23 cellular contexts compared by ENCODE assay signal in genomic region chr10:130464426-130464825, GRCh38.
A peak's percentile ranks its signal among the peaks of the same experiment; 100 is the strongest.
DNase-seq lines count a peak whose midpoint lies in the region; ATAC-seq and TF ChIP-seq lines count a peak whose summit lies in the region.
"Had no signal": no experiment of that assay in that cellular context is flagged by ENCODE, and none has a peak within 500 bp of the region (broad histone marks: within the 10 kb centered on the region; RNA-seq: fewer than 3 reads in every experiment).

No MANE protein-coding gene starts in this region.

- H3K4me1 Mint-ChIP-seq in activated T-cell treated with anti-CD3 and anti-CD28 coated beads, Interleukin-2, amount 50 U/mL, for 24 hours (ENCODE audit: low read depth): no peaks in the 10 kb centered on the region
- H3K4me1 Mint-ChIP-seq in activated T-cell treated with anti-CD3 and anti-CD28 coated beads, Interleukin-2, amount 50 U/mL, for 4 hours (ENCODE audit: low read depth): no peaks in the 10 kb centered on the region
- peaks cover 9% of the 10 kb centered on the region in 2 experiments for H3K4me1 Mint-ChIP-seq in H9
- H3K4me1 Mint-ChIP-seq: CD4-positive, CD25-positive, alpha-beta regulatory T cell had no signal

- H3K9me3 Mint-ChIP-seq in activated T-cell treated with anti-CD3 and anti-CD28 coated beads, Interleukin-2, amount 50 U/mL, for 24 hours: peaks cover 2% of the 10 kb centered on the region
- peaks cover 18% of the 10 kb centered on the region for H3K9me3 Mint-ChIP-seq in activated T-cell treated with anti-CD3 and anti-CD28 coated beads, Interleukin-2, amount 50 U/mL, for 4 hours
- H3K9me3 Mint-ChIP-seq in H9: peaks cover 14 to 23% of the 10 kb centered on the region in 2 experiments

- H2BK5ac ChIP-seq in H9 (ENCODE audit: insufficient read length, low read length): no peak overlapping the region

- TF ChIP-seq POLR2A in vagina (IDR thresholded peaks at IDR 0.05) (no peak), gastrocnemius medialis (IDR thresholded peaks at IDR 0.05) (no peak)

- H3K4me1 ChIP-seq in H9 (ENCODE audit: insufficient read depth, low read length) (no peaks in the 10 kb centered on the region; the same call in 1 of the 2 replicates), vagina (no peaks in the 10 kb centered on the region), gastrocnemius medialis (no peaks in the 10 kb centered on the region)
- H3K4me1 ChIP-seq: SJCRH30 had no signal

- no peak overlapping the region for H4K5ac ChIP-seq in H9 (ENCODE audit: insufficient read length, low read depth, low read length)

- H3K9me3 ChIP-seq in H9 (ENCODE audit: control insufficient read depth, low read depth, low read length) (no peaks in the 10 kb centered on the region), vagina (no peaks in the 10 kb centered on the region), gastrocnemius medialis (no peaks in the 10 kb centered on the region)
- H3K9me3 ChIP-seq: SJCRH30 had no signal

- no peak overlapping the region for H3K4me3 Mint-ChIP-seq in activated T-cell treated with anti-CD3 and anti-CD28 coated beads, Interleukin-2, amount 50 U/mL, for 24 hours
- H3K4me3 Mint-ChIP-seq in activated T-cell treated with anti-CD3 and anti-CD28 coated beads, Interleukin-2, amount 50 U/mL, for 4 hours: no peak overlapping the region
- H3K4me3 Mint-ChIP-seq in H9: peak overlapping the region in 1 of 2 experiments; percentile 21; a peak in 1 of 5 replicates
- H3K4me3 Mint-ChIP-seq: CD4-positive, CD25-positive, alpha-beta regulatory T cell had no signal

- no peaks in the 10 kb centered on the region for H3K79me2 ChIP-seq in H9 (ENCODE audit: insufficient read depth, low read length)

- H3K9ac ChIP-seq in H9 (ENCODE audit: extremely low read depth, insufficient read length, low read length): no peak overlapping the region
- H3K9ac ChIP-seq: KMS-11 had no signal

- no peaks in the 10 kb centered on the region for H4K20me1 ChIP-seq in H9 (ENCODE audit: control insufficient read depth, insufficient read depth, insufficient read length)

- no peaks in the 10 kb centered on the region for H3K23me2 ChIP-seq in H9 (ENCODE audit: insufficient read length, low read depth, low read length, poor library complexity, severe bottlenecking)

- H3K4me3 ChIP-seq in vagina: no peak overlapping the region
- no peak overlapping the region for H3K4me3 ChIP-seq in gastrocnemius medialis
- H3K4me3 ChIP-seq: GM12878, SJCRH30 had no signal

- H3K27me3 Mint-ChIP-seq in activated T-cell treated with anti-CD3 and anti-CD28 coated beads, Interleukin-2, amount 50 U/mL, for 24 hours: no peaks in the 10 kb centered on the region
- no peaks in the 10 kb centered on the region for H3K27me3 Mint-ChIP-seq in activated T-cell treated with anti-CD3 and anti-CD28 coated beads, Interleukin-2, amount 50 U/mL, for 4 hours (ENCODE audit: low read depth)
- peaks cover 9% of the 10 kb centered on the region for H3K27me3 Mint-ChIP-seq in H9 (ENCODE audit: low read depth)
- H3K27me3 Mint-ChIP-seq: CD4-positive, CD25-positive, alpha-beta regulatory T cell had no signal

- H4K8ac ChIP-seq in H9 (replicated peaks; ENCODE audit: insufficient read length, low read depth, low read length): no peak overlapping the region

- H3K27ac ChIP-seq in H9 (ENCODE audit: insufficient read length, low read depth, low read length) (no peak overlapping the region), vagina (no peak overlapping the region), gastrocnemius medialis (no peak overlapping the region)
- H3K27ac ChIP-seq: KMS-11, SJCRH30 had no signal

- no peak for ATAC-seq in activated T-cell treated with anti-CD3 and anti-CD28 coated beads, Interleukin-2, amount 50 U/mL, for 4 hours
- ATAC-seq in left lobe of liver (no peak), gastrocnemius medialis (no peak)
- ATAC-seq: GM12878 had no signal

- H3K27me3 ChIP-seq in H9 (ENCODE audit: insufficient read depth, low read length) (no peaks in the 10 kb centered on the region), vagina (no peaks in the 10 kb centered on the region), gastrocnemius medialis (no peaks in the 10 kb centered on the region)
- H3K27me3 ChIP-seq: SJCRH30 had no signal

- no peak overlapping the region for H2BK20ac ChIP-seq in H9 (ENCODE audit: low read depth, low read length, poor library complexity, severe bottlenecking)

- no peak overlapping the region for H2BK12ac ChIP-seq in H9 (ENCODE audit: insufficient read length, low read depth, low read length)

- no peak overlapping the region for H3K18ac ChIP-seq in H9 (ENCODE audit: insufficient read length, low read depth, low read length)

- no peak overlapping the region for H4K91ac ChIP-seq in H9 (ENCODE audit: insufficient read length, low read depth, low read length)

- in situ Hi-C loops in gastrocnemius medialis (cut with MboI; ENCODE audit: low sequenced_read_pairs in 4 of 4): no loop called here

- H3K36me3 Mint-ChIP-seq in activated T-cell treated with anti-CD3 and anti-CD28 coated beads, Interleukin-2, amount 50 U/mL, for 24 hours (ENCODE audit: low read depth): no peaks in the 10 kb centered on the region
- H3K36me3 Mint-ChIP-seq in activated T-cell treated with anti-CD3 and anti-CD28 coated beads, Interleukin-2, amount 50 U/mL, for 4 hours (ENCODE audit: insufficient read depth): no peaks in the 10 kb centered on the region
- peaks cover 0 to 4% (median under 1%) of the 10 kb centered on the region in 3 experiments; a peak in 2 of 7 replicates for H3K36me3 Mint-ChIP-seq in H9 (ENCODE audit: insufficient read depth in 1 of 3, low read depth in 3 of 3)
- H3K36me3 Mint-ChIP-seq: CD4-positive, CD25-positive, alpha-beta regulatory T cell had no signal

- WGBS in H9 (ENCODE audit: extremely low coverage, insufficient read length, low lambda C conversion rate): no CpG with 5 or more reads among the region's 7 CpGs

- no peak overlapping the region for H3K4ac ChIP-seq in H9 (ENCODE audit: low read depth, low read length)

- no peak overlapping the region for H3K56ac ChIP-seq in H9 (ENCODE audit: insufficient read length, low read depth, low read length)

- no peak overlapping the region for H2BK15ac ChIP-seq in H9 (ENCODE audit: low read depth, low read length)

- intact Hi-C loops in vagina (cut with DNase I) (no loop called here), gastrocnemius medialis (cut with DNase I; ENCODE audit: low total_unique reads) (no loop called here)

- H3K27ac Mint-ChIP-seq in activated T-cell treated with anti-CD3 and anti-CD28 coated beads, Interleukin-2, amount 50 U/mL, for 24 hours: no peak overlapping the region
- no peak overlapping the region for H3K27ac Mint-ChIP-seq in H9

- H3K4me2 ChIP-seq in H9 (ENCODE audit: insufficient read depth, insufficient read length, low read length): no peak overlapping the region
- H3K4me2 ChIP-seq: KMS-11 had no signal

- no peak overlapping the region for H3K23ac ChIP-seq in H9 (ENCODE audit: insufficient read length, low read depth, low read length)

- H3K14ac ChIP-seq in H9 (ENCODE audit: insufficient read depth, low read length): no peak overlapping the region

- peak; percentile 6 for DNase-seq in activated T-cell treated with anti-CD3 and anti-CD28 coated beads, Interleukin-2, amount 50 U/mL, for 24 hours
- DNase-seq in activated T-cell treated with anti-CD3 and anti-CD28 coated beads, Interleukin-2, amount 50 U/mL, for 4 hours: no peak
- DNase-seq in H9 (peak; percentile 2), left lobe of liver (ENCODE audit: low spot score) (peak; percentile 22), vagina (ENCODE audit: extremely low spot score in 2 of 2) (peak; percentile 49 to 55), gastrocnemius medialis (no peak), HUDEP-2 (lab: John Stamatoyannopoulos, UW; ENCODE audit: unreplicated experiment in 76 of 76) (no peak)
- DNase-seq: CD4-positive, CD25-positive, alpha-beta regulatory T cell; COR-L47; DND-41; GOT3; IMR-90; MV-4-11; NCI-H1694; NCI-H2081; NCI-H2171; NCI-H345; NCI-H524; NCI-H774; NK-92 treated with Interleukin-12 subunit alpha and Interleukin-12 subunit beta, amount 100 ng/mL, for 24 hours; SJCRH30 had no signal

- H3K36me3 ChIP-seq in vagina: no peaks in the 10 kb centered on the region
- H3K36me3 ChIP-seq in gastrocnemius medialis: no peaks in the 10 kb centered on the region
- H3K36me3 ChIP-seq: SJCRH30 had no signal

- H2BK120ac ChIP-seq in H9 (ENCODE audit: low read depth, low read length, poor library complexity, severe bottlenecking): no peak overlapping the region

- H3T11ph ChIP-seq in H9 (ENCODE audit: low read length): no peak overlapping the region

- no peak overlapping the region for H2AK5ac ChIP-seq in H9 (ENCODE audit: insufficient read length, low read length)

- TF ChIP-seq CTCF in H9 (conservative IDR thresholded peaks at IDR 0.05): no peak
- TF ChIP-seq CTCF in vagina (IDR thresholded peaks at IDR 0.05): no peak
- no peak for TF ChIP-seq CTCF in gastrocnemius medialis (IDR thresholded peaks at IDR 0.05 in 4 of 5, conservative IDR thresholded peaks at IDR 0.05 in 1 of 5)

- H2AFZ ChIP-seq in H9 (ENCODE audit: low read length): no peak overlapping the region

- no peaks in the 10 kb centered on the region for H3K79me1 ChIP-seq in H9 (ENCODE audit: insufficient read depth, low read depth, low read length, poor library complexity, severe bottlenecking)

Comparison
In these comparisons a context has a peak if more than half of its experiments do, and no peak if none do; other contexts are left out.
1. DNase-seq: peak in activated T-cell treated with anti-CD3 and anti-CD28 coated beads, Interleukin-2, amount 50 U/mL, for 24 hours (single experiment), H9 (single experiment), left lobe of liver (single experiment) and vagina (2 of 2); none in activated T-cell treated with anti-CD3 and anti-CD28 coated beads, Interleukin-2, amount 50 U/mL, for 4 hours (single experiment), gastrocnemius medialis (0 of 2) and HUDEP-2 (0 of 76).